In the genomic region with DNA sequence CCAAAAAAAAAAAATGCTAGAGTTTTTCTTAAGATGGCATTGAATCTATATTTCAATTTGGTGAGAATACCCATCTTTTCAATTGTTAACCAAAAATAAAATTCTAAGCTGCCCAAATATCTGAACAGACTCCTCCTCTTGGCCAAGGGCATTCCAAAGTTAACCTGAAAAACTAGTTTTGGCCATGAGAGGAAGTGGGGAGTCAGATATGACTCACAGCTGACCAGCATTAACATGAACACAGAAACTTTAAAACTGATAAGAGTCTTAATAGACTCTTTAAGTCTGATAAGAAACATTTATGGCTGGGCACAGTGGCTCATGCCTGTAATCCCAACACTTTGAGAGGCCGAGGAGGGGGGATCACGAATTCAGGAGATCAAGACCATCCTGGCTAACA, we compare ENCODE assay signal across 21 cellular contexts.
DNase-seq lines count a peak whose midpoint lies in the region; ATAC-seq and TF ChIP-seq lines count a peak whose summit lies in the region.
"Had no signal": no experiment of that assay in that cellular context is flagged by ENCODE, and none has a peak within 500 bp of the region (broad histone marks: within the 10 kb centered on the region; RNA-seq: fewer than 3 reads in every experiment).

No MANE protein-coding gene starts in this region.

- 43 to 66% methylated on average over 2 of the region's 2 CpGs for WGBS in lung, 2 donors
- WGBS in H9 (ENCODE audit: extremely low coverage, insufficient read length, low lambda C conversion rate), result no CpG with 5 or more reads among the region's 2 CpGs

- H3K9ac ChIP-seq in H9 (ENCODE audit: extremely low read depth, insufficient read length, low read length), result no peak overlapping the region

- no peak overlapping the region for H4K8ac ChIP-seq in H9 (replicated peaks; ENCODE audit: insufficient read length, low read depth, low read length)

- H3K27ac Mint-ChIP-seq in H9, result no peak overlapping the region
- H3K27ac Mint-ChIP-seq: activated naive CD8-positive, alpha-beta T cell treated with anti-CD3 and anti-CD28 coated beads, Interleukin-2, amount 50 U/mL, for 24 hours; activated T-helper 2 cell treated with anti-CD3 and anti-CD28 coated beads, Interferon-gamma antibody, Interleukin-2, Interleukin-4, amounts not matched to agents 10 μg/mL and 5 μg/mL and 100 μg/mL, durations not matched to agents 14 hours and 24 hours and 36 hours; naive thymus-derived CD8-positive, alpha-beta T cell had no signal

- no peak overlapping the region for H3K14ac ChIP-seq in H9 (ENCODE audit: insufficient read depth, low read length)

- no peak overlapping the region for H2AK5ac ChIP-seq in H9 (ENCODE audit: insufficient read length, low read length)

- peak; percentile 64 for ATAC-seq in GM18502 (IDR thresholded peaks at IDR 0.05; ENCODE audit: poor library complexity, unreplicated experiment)
- ATAC-seq in HG03060 (IDR thresholded peaks at IDR 0.05; ENCODE audit: low read depth, unreplicated experiment), result peak; percentile 55
- peak; percentile 66 for ATAC-seq in lung (ENCODE audit: insufficient read depth, low FRiP score)
- ATAC-seq: activated naive CD8-positive, alpha-beta T cell treated with anti-CD3 and anti-CD28 coated beads, Interleukin-2, amount 50 U/mL, for 24 hours; naive thymus-derived CD8-positive, alpha-beta T cell had no signal

- no peaks in the 10 kb centered on the region for H3K27me3 ChIP-seq in lung (ENCODE audit: control insufficient read depth, insufficient read depth)
- no peaks in the 10 kb centered on the region for H3K27me3 ChIP-seq in H9 (ENCODE audit: insufficient read depth, low read length)
- H3K27me3 ChIP-seq: SJCRH30 had no signal

- H3K4me2 ChIP-seq in H9 (ENCODE audit: insufficient read depth, insufficient read length, low read length), result no peak overlapping the region

- H3K9me3 Mint-ChIP-seq in H9, result peaks cover 33 to 39% of the 10 kb centered on the region in 2 experiments

- no peak overlapping the region for H2BK120ac ChIP-seq in H9 (ENCODE audit: low read depth, low read length, poor library complexity, severe bottlenecking)

- H3K23ac ChIP-seq in H9 (ENCODE audit: insufficient read length, low read depth, low read length), result no peak overlapping the region

- H2BK5ac ChIP-seq in H9 (ENCODE audit: insufficient read length, low read length), result no peak overlapping the region

- no peak overlapping the region for H2BK12ac ChIP-seq in H9 (ENCODE audit: insufficient read length, low read depth, low read length)

- H3K4me1 Mint-ChIP-seq in H9, result no peaks in the 10 kb centered on the region
- H3K4me1 Mint-ChIP-seq: activated naive CD8-positive, alpha-beta T cell treated with anti-CD3 and anti-CD28 coated beads, Interleukin-2, amount 50 U/mL, for 24 hours; naive thymus-derived CD8-positive, alpha-beta T cell had no signal

- H3K4me3 ChIP-seq in lung, result no peak overlapping the region
- H3K4me3 ChIP-seq: SJCRH30 had no signal

- DNase-seq in RKO (ENCODE audit: low spot score), result peak; percentile 8
- DNase-seq in lung (ENCODE audit: low spot score), result no peak
- no peak for DNase-seq in anterior cingulate cortex (lab: John Stamatoyannopoulos, UW)
- DNase-seq in Ammon's horn (ENCODE audit: low spot score), result no peak
- DNase-seq in NCI-H446 (lab: John Stamatoyannopoulos, UW), result no peak
- no peak for DNase-seq in H9
- DNase-seq: activated CD4-positive, alpha-beta T cell treated with anti-CD3 and anti-CD28 coated beads for 1 hour; activated naive CD8-positive, alpha-beta T cell treated with anti-CD3 and anti-CD28 coated beads, Interleukin-2, amount 50 U/mL, for 24 hours; COR-L47; dermis blood vessel endothelial cell; erythroblast; GF-D8; naive thymus-derived CD8-positive, alpha-beta T cell; NCI-H1694; NCI-H446 treated with DMSO at 0.1 percent for 48 hours; SJCRH30; stimulated activated CD4-positive, alpha-beta T cell treated with anti-CD3 and anti-CD28 coated beads, Interleukin-4, amount 100 ng/mL, for 1 hour; T-helper 2 cell had no signal

- peaks cover 15 to 35% (median 26%) of the 10 kb centered on the region in 3 experiments for H3K36me3 Mint-ChIP-seq in H9 (ENCODE audit: insufficient read depth in 1 of 3, low read depth in 3 of 3)

- H3K4ac ChIP-seq in H9 (ENCODE audit: low read depth, low read length), result no peak overlapping the region

- H3K4me1 ChIP-seq in lung (ENCODE audit: control insufficient read depth in 2 of 2, insufficient read depth in 2 of 2, low read length in 2 of 2), result no peaks in the 10 kb centered on the region
- no peaks in the 10 kb centered on the region for H3K4me1 ChIP-seq in H9 (ENCODE audit: insufficient read depth, low read length)
- H3K4me1 ChIP-seq: SJCRH30 had no signal

- no peak overlapping the region for H3K56ac ChIP-seq in H9 (ENCODE audit: insufficient read length, low read depth, low read length)

- no peaks in the 10 kb centered on the region for H3K23me2 ChIP-seq in H9 (ENCODE audit: insufficient read length, low read depth, low read length, poor library complexity, severe bottlenecking)

- H3K27me3 Mint-ChIP-seq in H9 (ENCODE audit: low read depth), result no peaks in the 10 kb centered on the region
- H3K27me3 Mint-ChIP-seq: activated naive CD8-positive, alpha-beta T cell treated with anti-CD3 and anti-CD28 coated beads, Interleukin-2, amount 50 U/mL, for 24 hours had no signal

- H4K91ac ChIP-seq in H9 (ENCODE audit: insufficient read length, low read depth, low read length), result no peak overlapping the region

- no peaks in the 10 kb centered on the region for H3K79me1 ChIP-seq in H9 (ENCODE audit: insufficient read depth, low read depth, low read length, poor library complexity, severe bottlenecking)

- no peak overlapping the region for H3K18ac ChIP-seq in H9 (ENCODE audit: insufficient read length, low read depth, low read length)

- no peak overlapping the region for H3T11ph ChIP-seq in H9 (ENCODE audit: low read length)

- H2BK15ac ChIP-seq in H9 (ENCODE audit: low read depth, low read length), result no peak overlapping the region

- no peaks in the 10 kb centered on the region for H3K36me3 ChIP-seq in lung (ENCODE audit: control insufficient read depth in 2 of 2, insufficient read depth in 2 of 2, low read length in 2 of 2)
- H3K36me3 ChIP-seq: SJCRH30 had no signal

- H2AFZ ChIP-seq in H9 (ENCODE audit: low read length), result no peak overlapping the region

- no peaks in the 10 kb centered on the region for H3K79me2 ChIP-seq in H9 (ENCODE audit: insufficient read depth, low read length)

- H3K4me3 Mint-ChIP-seq in H9, result no peak overlapping the region
- H3K4me3 Mint-ChIP-seq: activated naive CD8-positive, alpha-beta T cell treated with anti-CD3 and anti-CD28 coated beads, Interleukin-2, amount 50 U/mL, for 24 hours; naive thymus-derived CD8-positive, alpha-beta T cell had no signal

- no peak overlapping the region for H2BK20ac ChIP-seq in H9 (ENCODE audit: low read depth, low read length, poor library complexity, severe bottlenecking)

- H3K9me3 ChIP-seq in lung (ENCODE audit: control insufficient read depth in 2 of 2, insufficient read depth in 1 of 2, low read length in 1 of 2), result no peaks in the 10 kb centered on the region
- H3K9me3 ChIP-seq in H9 (ENCODE audit: control insufficient read depth, low read depth, low read length), result peaks cover 6% of the 10 kb centered on the region
- H3K9me3 ChIP-seq: SJCRH30 had no signal

- no peak overlapping the region for H3K27ac ChIP-seq in lung (ENCODE audit: low read depth in 1 of 2, low read length in 1 of 2)
- no peak overlapping the region for H3K27ac ChIP-seq in H9 (ENCODE audit: insufficient read length, low read depth, low read length)
- H3K27ac ChIP-seq: SJCRH30 had no signal

- TF ChIP-seq CTCF in lung (IDR thresholded peaks at IDR 0.05; ENCODE audit: control extremely low read depth, extremely low read depth) (no peak), H9 (conservative IDR thresholded peaks at IDR 0.05) (no peak)

- H4K5ac ChIP-seq in H9 (ENCODE audit: insufficient read length, low read depth, low read length), result no peak overlapping the region

- no peaks in the 10 kb centered on the region for H4K20me1 ChIP-seq in H9 (ENCODE audit: control insufficient read depth, insufficient read depth, insufficient read length)
